ENCODE assay signal across 1 cellular context in genomic region chr2:54455584-54456525, GRCh38.
TF ChIP-seq lines count a peak whose summit lies in the region.

Gene SPTBN1 (plus strand): TSS chr2:54456327. CDS start chr2:54526419, 70,092 bp downstream.

TF ChIP-seq in H1, 55 proteins besides CTCF, POLR2A, EP300 and RAD21 (continued from another document):
- TF ChIP-seq EGR1 (IDR thresholded peaks at IDR 0.05; ENCODE audit: borderline replicate concordance, low read depth, low read length) (0 out of 2 replicates have a peak, but pooled peaks have one; percentile 49), SP4 (IDR thresholded peaks at IDR 0.05; ENCODE audit: low read length) (no peak), BACH1 (IDR thresholded peaks at IDR 0.05; ENCODE audit: low read length) (no peak), JUN (IDR thresholded peaks at IDR 0.05; ENCODE audit: low read depth, low read length) (no peak), PHF8 (conservative IDR thresholded peaks at IDR 0.05; ENCODE audit: low read depth, low read length) (no peak; the same call in 1 of the 2 replicates), NRF1 (IDR thresholded peaks at IDR 0.05; ENCODE audit: low read depth, low read length) (no peak; the same call in 1 of the 2 replicates)
